8 cellular contexts compared by ENCODE assay signal in the genomic region with DNA sequence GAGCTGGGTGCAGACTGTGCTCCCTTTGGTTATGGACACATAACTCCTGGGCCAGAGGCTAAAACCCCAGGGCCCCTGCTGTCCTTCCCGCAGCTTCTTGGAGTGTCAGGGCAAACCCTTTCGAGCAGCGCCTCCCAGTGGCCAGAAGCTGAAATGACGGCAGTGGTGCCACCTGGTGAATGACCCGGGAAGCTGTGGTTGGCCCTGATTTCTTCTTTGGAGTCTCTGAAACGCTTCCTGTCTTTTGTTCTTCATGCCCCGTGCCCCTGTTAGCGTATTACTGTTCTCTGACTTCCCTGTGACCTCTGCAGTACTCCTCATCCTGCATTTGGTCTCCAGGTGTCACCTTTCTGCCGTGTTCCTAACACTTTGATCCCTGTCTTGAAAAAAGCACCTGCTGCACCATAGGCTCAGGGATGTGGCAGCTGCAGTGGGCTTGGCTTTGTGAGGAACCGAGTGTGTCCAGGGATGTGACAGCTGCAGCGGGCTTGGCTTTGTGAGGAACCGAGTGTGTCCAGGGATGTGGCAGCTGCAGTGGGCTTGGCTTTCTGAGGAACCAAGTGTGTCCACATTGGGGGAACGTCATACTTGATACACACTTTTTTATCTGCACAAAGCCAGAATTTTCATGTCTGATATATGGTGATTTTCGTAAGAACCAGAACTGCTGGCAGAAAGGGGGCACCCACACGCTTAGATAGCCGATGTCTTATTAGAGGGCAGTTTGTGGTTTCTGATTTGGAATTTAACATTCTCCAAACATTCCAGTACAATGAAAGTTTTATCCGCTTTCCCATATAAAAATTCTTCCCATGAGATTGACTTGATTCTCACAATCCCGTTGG.
DNase-seq lines count a peak whose midpoint lies in the region; TF ChIP-seq lines count a peak whose summit lies in the region.
"Not testable (repeated sequence)": the region's sequence is repeated elsewhere in the genome, so short reads cannot be mapped to it uniquely, and the experiment has no call there.

No MANE protein-coding gene starts in this region.

- H3K4me1 Mint-ChIP-seq in activated T-helper 1 cell treated with anti-CD3 and anti-CD28 coated beads, Interleukin-12 subunit alpha, Interleukin-12 subunit beta, Interleukin-2, Interleukin-4 antibody, amounts not matched to agents 30 ng/mL and 10 ng/mL and 1 ng/mL, durations not matched to agents 14 hours and 24 hours and 36 hours (ENCODE audit: low read depth) = not testable (repeated sequence)

- H3K36me3 Mint-ChIP-seq in activated T-helper 1 cell treated with anti-CD3 and anti-CD28 coated beads, Interleukin-12 subunit alpha, Interleukin-12 subunit beta, Interleukin-2, Interleukin-4 antibody, amounts not matched to agents 30 ng/mL and 10 ng/mL and 1 ng/mL, durations not matched to agents 14 hours and 24 hours and 36 hours (ENCODE audit: low read depth) = not testable (repeated sequence)

- H3K9ac ChIP-seq in MM.1S (ENCODE audit: low read length); SU-DHL-6 (ENCODE audit: low read length): not testable (repeated sequence)

- not testable (repeated sequence) for TF ChIP-seq POLR2A in uterus (IDR thresholded peaks at IDR 0.05)

- intact Hi-C loops in activated T-helper 1 cell treated with anti-CD3 and anti-CD28 coated beads, Interleukin-12 subunit alpha, Interleukin-12 subunit beta, Interleukin-2, Interleukin-4 antibody, amounts not matched to agents 30 ng/mL and 10 ng/mL and 1 ng/mL, durations not matched to agents 14 hours and 24 hours and 36 hours (cut with micrococcal nuclease) = loop anchor here (10.0 kb wide), 1 partner anchor 128 kb away; no protein-coding TSS in a partner anchor
- intact Hi-C loops in uterus (cut with DNase I; ENCODE audit: low total_unique reads) = not testable (repeated sequence)

- H3K36me3 ChIP-seq in MM.1S (replicated peaks; ENCODE audit: insufficient read depth, low read length); SU-DHL-6 (ENCODE audit: low read length); uterus: not testable (repeated sequence)

- not testable (repeated sequence) for H4K20me1 ChIP-seq in MM.1S (ENCODE audit: insufficient read depth, low read length); SU-DHL-6 (ENCODE audit: low read depth, low read length)

- not testable (repeated sequence) for H3F3A ChIP-seq in MM.1S (ENCODE audit: insufficient read depth, low read length); SU-DHL-6 (ENCODE audit: insufficient read depth)

- TF ChIP-seq CTCF in MM.1S (IDR thresholded peaks at IDR 0.05; ENCODE audit: low read length) (peak; percentile 56), SU-DHL-6 (IDR thresholded peaks at IDR 0.05; ENCODE audit: insufficient read depth, low read length, poor library complexity, severe bottlenecking) (peak; percentile 16), uterus (IDR thresholded peaks at IDR 0.05) (peak; percentile 16 to 66 (median 44))

- not testable (repeated sequence) for H2AFZ ChIP-seq in MM.1S (ENCODE audit: low read length); SU-DHL-6 (ENCODE audit: low read depth, low read length, severe bottlenecking)

- not testable (repeated sequence) for H3K79me2 ChIP-seq in MM.1S (ENCODE audit: low read length); SU-DHL-6 (ENCODE audit: insufficient read depth, low read length)

- not testable (repeated sequence) for H3K4me2 ChIP-seq in MM.1S (ENCODE audit: low read depth, low read length); SU-DHL-6 (ENCODE audit: low read depth, low read length, poor library complexity, severe bottlenecking)

- H3K9me3 ChIP-seq in MM.1S (replicated peaks; ENCODE audit: insufficient read depth, low read length); SU-DHL-6 (ENCODE audit: insufficient read depth, low read length); uterus: not testable (repeated sequence)

- not testable (repeated sequence) for H3K9me2 ChIP-seq in MM.1S (replicated peaks; ENCODE audit: insufficient read depth, low read length); SU-DHL-6 (replicated peaks; ENCODE audit: insufficient read depth, low read length)

- H3K27ac ChIP-seq in MM.1S (ENCODE audit: low read length); SU-DHL-6 (ENCODE audit: low read depth, low read length); uterus: not testable (repeated sequence)

- H3K9me3 Mint-ChIP-seq in activated T-helper 1 cell treated with anti-CD3 and anti-CD28 coated beads, Interleukin-12 subunit alpha, Interleukin-12 subunit beta, Interleukin-2, Interleukin-4 antibody, amounts not matched to agents 30 ng/mL and 10 ng/mL and 1 ng/mL, durations not matched to agents 14 hours and 24 hours and 36 hours = not testable (repeated sequence)

- H3K27me3 ChIP-seq in MM.1S (replicated peaks; ENCODE audit: insufficient read depth, low read length); SU-DHL-6 (ENCODE audit: low read length); uterus: not testable (repeated sequence)

- H3K4me1 ChIP-seq in MM.1S (ENCODE audit: low read length); uterus: not testable (repeated sequence)

- DNase-seq in EH (ENCODE audit: low read depth) = peak; percentile 48
- peak; percentile 60 for DNase-seq in MM.1S
- DNase-seq in activated T-helper 1 cell treated with anti-CD3 and anti-CD28 coated beads, Interleukin-12 subunit alpha, Interleukin-12 subunit beta, Interleukin-2, Interleukin-4 antibody, amounts not matched to agents 30 ng/mL and 10 ng/mL and 1 ng/mL, durations not matched to agents 14 hours and 24 hours and 36 hours (ENCODE audit: low spot score) = peak; percentile 47
- peak; percentile 3 for DNase-seq in effector CD8-positive, alpha-beta T cell (lab: John Stamatoyannopoulos, UW)
- peak; percentile 20 for DNase-seq in left kidney (ENCODE audit: low read depth, low spot score)
- peak; percentile 68 for DNase-seq in retina
- peak in 1 of 2 donors; percentile 26 for DNase-seq in uterus

- H3K27me3 Mint-ChIP-seq in activated T-helper 1 cell treated with anti-CD3 and anti-CD28 coated beads, Interleukin-12 subunit alpha, Interleukin-12 subunit beta, Interleukin-2, Interleukin-4 antibody, amounts not matched to agents 30 ng/mL and 10 ng/mL and 1 ng/mL, durations not matched to agents 14 hours and 24 hours and 36 hours (ENCODE audit: insufficient read depth) = not testable (repeated sequence)

- H3K4me3 Mint-ChIP-seq in activated T-helper 1 cell treated with anti-CD3 and anti-CD28 coated beads, Interleukin-12 subunit alpha, Interleukin-12 subunit beta, Interleukin-2, Interleukin-4 antibody, amounts not matched to agents 30 ng/mL and 10 ng/mL and 1 ng/mL, durations not matched to agents 14 hours and 24 hours and 36 hours = not testable (repeated sequence)

- not testable (repeated sequence) for H3K27ac Mint-ChIP-seq in activated T-helper 1 cell treated with anti-CD3 and anti-CD28 coated beads, Interleukin-12 subunit alpha, Interleukin-12 subunit beta, Interleukin-2, Interleukin-4 antibody, amounts not matched to agents 30 ng/mL and 10 ng/mL and 1 ng/mL, durations not matched to agents 14 hours and 24 hours and 36 hours

- not testable (repeated sequence) for H3K4me3 ChIP-seq in MM.1S (ENCODE audit: low read length); SU-DHL-6 (ENCODE audit: insufficient read depth, low read length, poor library complexity, severe bottlenecking); uterus
